8 cellular contexts compared by ENCODE assay signal in genomic region chr7:100894860-100895700, GRCh38. TPM values are rescaled to one million over a fixed set of nuclear protein-coding genes. Genes with fewer than 3 reads are reported as not detected.
DNase-seq lines count a peak whose midpoint lies in the region; ATAC-seq and TF ChIP-seq lines count a peak whose summit lies in the region.

No MANE protein-coding gene starts in this region.

- TF ChIP-seq CTCF in SU-DHL-6 (IDR thresholded peaks at IDR 0.05; ENCODE audit: insufficient read depth, low read length, poor library complexity, severe bottlenecking) (peak; percentile 92), mammary epithelial cell (conservative IDR thresholded peaks at IDR 0.05 in 1 of 2, IDR thresholded peaks at IDR 0.05 in 1 of 2; ENCODE audit: extremely low read depth in 1 of 2, insufficient read depth in 1 of 2, low read depth in 1 of 2, low read length in 2 of 2) (peak; percentile 53 to 83)

- intact Hi-C loops in mammary epithelial cell (cut with micrococcal nuclease), result loop anchor here (1.0 to 2.0 kb wide), 3 partner anchors 164 to 298 kb away; no protein-coding TSS in a partner anchor

- H3K27me3 ChIP-seq in SU-DHL-6 (ENCODE audit: low read length), result no peaks in the 10 kb centered on the region
- H3K27me3 ChIP-seq in mammary epithelial cell (ENCODE audit: insufficient read depth, low read length), result peaks cover 15% of the 10 kb centered on the region

- H3K9me2 ChIP-seq in SU-DHL-6 (replicated peaks; ENCODE audit: insufficient read depth, low read length), result no peaks in the 10 kb centered on the region

- H3K4me1 ChIP-seq in mammary epithelial cell (ENCODE audit: insufficient read depth, low read length), result peaks cover 28% of the 10 kb centered on the region

- CTCF ChIA-PET in mammary epithelial cell (lab: Charles Lee; ENCODE audit: low non-redundant PET), result no interaction called here

- H3K4me3 Mint-ChIP-seq in T-helper 2 cell treated with Interferon-gamma antibody and Interleukin-4, amounts not matched to agents 5 μg/mL and 100 μg/mL, for 36 hours, result no peak overlapping the region

- no peaks in the 10 kb centered on the region for H3K9me3 ChIP-seq in SU-DHL-6 (ENCODE audit: insufficient read depth, low read length)
- H3K9me3 ChIP-seq in mammary epithelial cell (replicated peaks; ENCODE audit: insufficient read depth, low read length), result no peaks in the 10 kb centered on the region

- DNase-seq in T-helper 2 cell (peak in 3 of 5 experiments; percentile 29 to 38 (median 36)), mammary epithelial cell (no peak), kidney glomerular epithelial cell (lab: John Stamatoyannopoulos, UW) (peak; percentile 4)
- no peak for DNase-seq in T-helper 2 cell treated with Interferon-gamma antibody and Interleukin-4, amounts not matched to agents 5 μg/mL and 100 μg/mL, for 36 hours (ENCODE audit: low spot score)
- peak; percentile 44 for DNase-seq in stimulated activated CD8-positive, alpha-beta memory T cell treated with anti-CD3 and anti-CD28 coated beads, Interleukin-12 subunit alpha, Interleukin-12 subunit beta, amount 100 ng/mL, for 1 hour (ENCODE audit: low read depth)

- no peaks in the 10 kb centered on the region for H3K79me2 ChIP-seq in SU-DHL-6 (ENCODE audit: insufficient read depth, low read length)
- H3K79me2 ChIP-seq in mammary epithelial cell (ENCODE audit: insufficient read depth, low read length), result no peaks in the 10 kb centered on the region

- BruUV-seq in mammary epithelial cell (replicated peaks; lab: Mats Ljungman, UMichigan), result no TSS peak

- peaks cover 57% of the 10 kb centered on the region for H3K27me3 Mint-ChIP-seq in T-helper 2 cell treated with Interferon-gamma antibody and Interleukin-4, amounts not matched to agents 5 μg/mL and 100 μg/mL, for 36 hours (ENCODE audit: low read depth)

- no peak for TF ChIP-seq POLR2A in GM18505 (IDR thresholded peaks at IDR 0.05; ENCODE audit: borderline replicate concordance, extremely low read depth, insufficient read depth, insufficient read length)

- H3K4me1 Mint-ChIP-seq in T-helper 2 cell treated with Interferon-gamma antibody and Interleukin-4, amounts not matched to agents 5 μg/mL and 100 μg/mL, for 36 hours (ENCODE audit: low read depth), result peaks cover 15% of the 10 kb centered on the region

- no peak overlapping the region for H3K27ac Mint-ChIP-seq in T-helper 2 cell treated with Interferon-gamma antibody and Interleukin-4, amounts not matched to agents 5 μg/mL and 100 μg/mL, for 36 hours

- H2AFZ ChIP-seq in SU-DHL-6 (ENCODE audit: low read depth, low read length, severe bottlenecking) (no peak overlapping the region), mammary epithelial cell (ENCODE audit: low read depth, low read length) (peak overlapping the region; percentile 14)

- ATAC-seq in GM18505 (IDR thresholded peaks at IDR 0.05; ENCODE audit: unreplicated experiment) (no peak), GM19452 (IDR thresholded peaks at IDR 0.05; ENCODE audit: unreplicated experiment) (no peak)

- H3K9ac ChIP-seq in SU-DHL-6 (ENCODE audit: low read length), result no peak overlapping the region
- H3K9ac ChIP-seq in mammary epithelial cell (ENCODE audit: insufficient read depth, low read length), result no peak overlapping the region

- H4K20me1 ChIP-seq in SU-DHL-6 (ENCODE audit: low read depth, low read length) (no peaks in the 10 kb centered on the region), mammary epithelial cell (ENCODE audit: insufficient read depth, low read length) (no peaks in the 10 kb centered on the region)

- H3K36me3 ChIP-seq in SU-DHL-6 (ENCODE audit: low read length) (no peaks in the 10 kb centered on the region), mammary epithelial cell (ENCODE audit: insufficient read depth, low read length) (no peaks in the 10 kb centered on the region)

- H3K4me3 ChIP-seq in SU-DHL-6 (ENCODE audit: insufficient read depth, low read length, poor library complexity, severe bottlenecking) (no peak overlapping the region), mammary epithelial cell (replicated peaks in 1 of 3; ENCODE audit: insufficient read depth in 1 of 3, low read depth in 2 of 3, low read length in 3 of 3) (peak overlapping the region; percentile 24 to 40 (median 35))

- H3K27ac ChIP-seq in SU-DHL-6 (ENCODE audit: low read depth, low read length) (no peak overlapping the region), mammary epithelial cell (ENCODE audit: insufficient read depth, low read depth, low read length) (no peak overlapping the region)

- dilution Hi-C loops in mammary epithelial cell (cut with HindIII; ENCODE audit: low sequenced_read_pairs), result no loop called here

- in situ Hi-C loops in mammary epithelial cell (cut with MboI; ENCODE audit: low sequenced_read_pairs in 2 of 2), result loop anchor here (10.0 to 25.0 kb wide), 2 partner anchors 380 to 392 kb away; no protein-coding TSS in a partner anchor

- H3K9me3 Mint-ChIP-seq in T-helper 2 cell treated with Interferon-gamma antibody and Interleukin-4, amounts not matched to agents 5 μg/mL and 100 μg/mL, for 36 hours, result no peaks in the 10 kb centered on the region

- H3K36me3 Mint-ChIP-seq in T-helper 2 cell treated with Interferon-gamma antibody and Interleukin-4, amounts not matched to agents 5 μg/mL and 100 μg/mL, for 36 hours (ENCODE audit: low read depth), result no peaks in the 10 kb centered on the region

- H3F3A ChIP-seq in SU-DHL-6 (ENCODE audit: insufficient read depth), result peaks cover 4% of the 10 kb centered on the region; the same call in 1 of the 2 replicates

- peak overlapping the region; percentile 36 for H3K4me2 ChIP-seq in SU-DHL-6 (ENCODE audit: low read depth, low read length, poor library complexity, severe bottlenecking)
- peak overlapping the region; percentile 76 for H3K4me2 ChIP-seq in mammary epithelial cell (ENCODE audit: insufficient read depth, low read depth, low read length)

- 0% methylated on average over 4 of the region's 83 CpGs for WGBS in mammary epithelial cell (ENCODE audit: low coverage, missing lambda C conversion rate)

RNA-seq across cellular contexts. Expression of gene ACHE, which starts 0.6 kb away (rescaled TPM):
- total RNA-seq in mammary epithelial cell, result under 1 TPM; 0.14 to 0.17 TPM
- 0.07 TPM for polyA plus RNA-seq in mammary epithelial cell
- not detected for polyA minus RNA-seq in mammary epithelial cell

RNA-seq across cellular contexts. Expression of gene UFSP1, which starts 5.6 kb away (rescaled TPM):
- 1 to 10 TPM; 2.0 to 3.7 TPM for total RNA-seq in mammary epithelial cell
- 1.1 TPM for polyA plus RNA-seq in mammary epithelial cell
- 4.2 TPM for polyA minus RNA-seq in mammary epithelial cell

RNA-seq across cellular contexts. Expression of gene SRRT, which starts 20.2 kb away (rescaled TPM):
- 100 to 1,000 TPM in 1 of 2 donors, 10 to 100 TPM in 1; 29.5 to 127 TPM for total RNA-seq in mammary epithelial cell
- polyA plus RNA-seq in mammary epithelial cell, result 57.6 TPM
- 127 TPM for polyA minus RNA-seq in mammary epithelial cell

RNA-seq across cellular contexts. Expression of gene TRIP6, which starts 27.9 kb away (rescaled TPM):
- 100 to 1,000 TPM in 1 of 2 donors, 10 to 100 TPM in 1; 56.3 to 129 TPM for total RNA-seq in mammary epithelial cell
- polyA plus RNA-seq in mammary epithelial cell, result 125 TPM
- 66.4 TPM for polyA minus RNA-seq in mammary epithelial cell

RNA-seq across cellular contexts. Expression of gene SLC12A9, which starts 42.6 kb away (rescaled TPM):
- 10 to 100 TPM; 11.7 to 31.0 TPM for total RNA-seq in mammary epithelial cell
- 11.5 TPM for polyA plus RNA-seq in mammary epithelial cell
- 18.6 TPM for polyA minus RNA-seq in mammary epithelial cell

Comparison
In these comparisons a context has a peak if more than half of its experiments do, and no peak if none do; other contexts are left out.
1. DNase-seq: peak in T-helper 2 cell (3 of 5), kidney glomerular epithelial cell (single experiment) and stimulated activated CD8-positive, alpha-beta memory T cell treated with anti-CD3 and anti-CD28 coated beads, Interleukin-12 subunit alpha, Interleukin-12 subunit beta, amount 100 ng/mL, for 1 hour (single experiment); none in T-helper 2 cell treated with Interferon-gamma antibody and Interleukin-4, amounts not matched to agents 5 μg/mL and 100 μg/mL, for 36 hours (single experiment) and mammary epithelial cell (single experiment).